25 cellular contexts compared by ENCODE assay signal in genomic region chr3:172309741-172310140, GRCh38.
DNase-seq lines count a peak whose midpoint lies in the region; ATAC-seq and TF ChIP-seq lines count a peak whose summit lies in the region.
"Had no signal": no experiment of that assay in that cellular context is flagged by ENCODE, and none has a peak within 500 bp of the region (broad histone marks: within the 10 kb centered on the region; RNA-seq: fewer than 3 reads in every experiment).

No MANE protein-coding gene starts in this region.

- H3K4me1 Mint-ChIP-seq in MCF 10A (ENCODE audit: insufficient read depth, unreplicated experiment) = peaks cover 36% of the 10 kb centered on the region
- peaks cover 17% of the 10 kb centered on the region for H3K4me1 Mint-ChIP-seq in dendritic cell treated with granulocyte-macrophage colony-stimulating factor and Interleukin-4, amounts not matched to agents 40 ng/mL and 50 ng/mL, for 4 days (ENCODE audit: low read depth)

- H3K27ac ChIP-seq in mammary epithelial cell (ENCODE audit: insufficient read depth, low read depth, low read length) (no peak overlapping the region), HUES48 (ENCODE audit: low read depth, low read length) (peak overlapping the region; percentile 2), smooth muscle cell (ENCODE audit: low read depth) (peak overlapping the region; percentile 86), suprapubic skin (no peak overlapping the region)
- H3K27ac ChIP-seq: 22Rv1, BLaER1, GM23248, KMS-11 had no signal

- dilution Hi-C loops in mammary epithelial cell (cut with HindIII; ENCODE audit: low sequenced_read_pairs) = no loop called here

- H3K27me3 Mint-ChIP-seq in MCF 10A (ENCODE audit: insufficient read depth, unreplicated experiment) = no peaks in the 10 kb centered on the region
- no peaks in the 10 kb centered on the region for H3K27me3 Mint-ChIP-seq in dendritic cell treated with granulocyte-macrophage colony-stimulating factor and Interleukin-4, amounts not matched to agents 40 ng/mL and 50 ng/mL, for 4 days

- TF ChIP-seq POLR2A in suprapubic skin (IDR thresholded peaks at IDR 0.05) = no peak

- POLR2A ChIA-PET in MCF 10A (lab: Yijun Ruan, JAX) = interaction anchor here (1.0 kb wide), 1 partner anchor 11 kb away, joined by 3 read pairs; no protein-coding TSS in a partner anchor

- H3K4me1 ChIP-seq in mammary epithelial cell (ENCODE audit: insufficient read depth, low read length) (peaks cover 50% of the 10 kb centered on the region), HUES48 (ENCODE audit: control insufficient read depth, insufficient read depth, low read length) (no peaks in the 10 kb centered on the region), smooth muscle cell (ENCODE audit: low read depth) (peaks cover 8% of the 10 kb centered on the region), suprapubic skin (peaks cover 29% of the 10 kb centered on the region)
- H3K4me1 ChIP-seq: BLaER1 had no signal

- no peak for TF ChIP-seq EP300 in suprapubic skin (IDR thresholded peaks at IDR 0.05)

- TF ChIP-seq CTCF in MCF 10A (IDR thresholded peaks at IDR 0.05; ENCODE audit: unreplicated experiment) = no peak
- TF ChIP-seq CTCF in mammary epithelial cell (conservative IDR thresholded peaks at IDR 0.05 in 1 of 2, IDR thresholded peaks at IDR 0.05 in 1 of 2; ENCODE audit: extremely low read depth in 1 of 2, insufficient read depth in 1 of 2, low read depth in 1 of 2, low read length in 2 of 2) = no peak
- no peak for TF ChIP-seq CTCF in smooth muscle cell (IDR thresholded peaks at IDR 0.05; ENCODE audit: borderline replicate concordance, insufficient read depth, poor library complexity, severe bottlenecking)
- TF ChIP-seq CTCF in suprapubic skin (IDR thresholded peaks at IDR 0.05) = no peak

- peaks cover 80% of the 10 kb centered on the region for H3K36me3 Mint-ChIP-seq in MCF 10A (ENCODE audit: insufficient read depth, unreplicated experiment)
- H3K36me3 Mint-ChIP-seq in dendritic cell treated with granulocyte-macrophage colony-stimulating factor and Interleukin-4, amounts not matched to agents 40 ng/mL and 50 ng/mL, for 4 days (ENCODE audit: low read depth) = peaks cover 97% of the 10 kb centered on the region

- H3K27me3 ChIP-seq in mammary epithelial cell (ENCODE audit: insufficient read depth, low read length) = no peaks in the 10 kb centered on the region
- H3K27me3 ChIP-seq in HUES48 (ENCODE audit: control insufficient read depth, insufficient read depth, low read length) = no peaks in the 10 kb centered on the region
- H3K27me3 ChIP-seq in smooth muscle cell (ENCODE audit: low read depth) = no peaks in the 10 kb centered on the region
- no peaks in the 10 kb centered on the region for H3K27me3 ChIP-seq in suprapubic skin
- H3K27me3 ChIP-seq: BLaER1 had no signal

- H3K27ac Mint-ChIP-seq in MCF 10A (ENCODE audit: low read depth, unreplicated experiment) = peak overlapping the region; percentile 3
- H3K27ac Mint-ChIP-seq in dendritic cell treated with granulocyte-macrophage colony-stimulating factor and Interleukin-4, amounts not matched to agents 40 ng/mL and 50 ng/mL, for 4 days = peak overlapping the region; percentile 58
- H3K27ac Mint-ChIP-seq: CD8-positive, alpha-beta T cell had no signal

- 23% methylated on average over 5 of the region's 5 CpGs for WGBS in mammary epithelial cell (ENCODE audit: low coverage, missing lambda C conversion rate)
- WGBS in smooth muscle cell (ENCODE audit: low lambda C conversion rate) = 88% methylated on average over 5 of the region's 5 CpGs
- WGBS in suprapubic skin = 92% methylated on average over 5 of the region's 5 CpGs

- H4K20me1 ChIP-seq in mammary epithelial cell (ENCODE audit: insufficient read depth, low read length) = no peaks in the 10 kb centered on the region
- H4K20me1 ChIP-seq in smooth muscle cell (ENCODE audit: low read depth) = peaks cover 87% of the 10 kb centered on the region
- H4K20me1 ChIP-seq: BLaER1 had no signal

- intact Hi-C loops in MCF 10A (cut with micrococcal nuclease) = loop anchor here (10.0 kb wide), 1 partner anchor 185 kb away; no protein-coding TSS in a partner anchor
- intact Hi-C loops in mammary epithelial cell (cut with micrococcal nuclease) = no loop called here
- intact Hi-C loops in dendritic cell treated with granulocyte-macrophage colony-stimulating factor and Interleukin-4, amounts not matched to agents 40 ng/mL and 50 ng/mL, for 4 days (cut with micrococcal nuclease) = no loop called here

- CTCF ChIA-PET in MCF 10A (lab: Yijun Ruan, JAX) = no interaction called here
- CTCF ChIA-PET in mammary epithelial cell (lab: Charles Lee; ENCODE audit: low non-redundant PET) = no interaction called here

- no TSS peak for BruUV-seq in MCF 10A (replicated peaks; lab: Mats Ljungman, UMichigan)
- BruUV-seq in mammary epithelial cell (replicated peaks; lab: Mats Ljungman, UMichigan) = no TSS peak

- H3K9ac ChIP-seq in mammary epithelial cell (ENCODE audit: insufficient read depth, low read length) (no peak overlapping the region), HUES48 (ENCODE audit: low read depth, low read length) (no peak overlapping the region), smooth muscle cell (ENCODE audit: low read depth) (no peak overlapping the region)
- H3K9ac ChIP-seq: BLaER1, GM23248, KMS-11 had no signal

- in situ Hi-C loops in mammary epithelial cell (cut with MboI; ENCODE audit: low sequenced_read_pairs in 2 of 2) = no loop called here

- H3K79me2 ChIP-seq in mammary epithelial cell (ENCODE audit: insufficient read depth, low read length) (peaks cover 4% of the 10 kb centered on the region), smooth muscle cell (ENCODE audit: low read depth) (peaks cover 22% of the 10 kb centered on the region)

- H3F3A ChIP-seq in smooth muscle cell (ENCODE audit: low read depth) = peaks cover 75% of the 10 kb centered on the region

- no peak overlapping the region for H3K4me2 ChIP-seq in mammary epithelial cell (ENCODE audit: insufficient read depth, low read depth, low read length)
- no peak overlapping the region for H3K4me2 ChIP-seq in smooth muscle cell
- H3K4me2 ChIP-seq: BLaER1, KMS-11 had no signal

- ATAC-seq in HG02970 (IDR thresholded peaks at IDR 0.05; ENCODE audit: low FRiP score, unreplicated experiment) = no peak
- ATAC-seq: CD8-positive, alpha-beta T cell; HCT116; Panc1; SK-N-SH treated with all-trans-retinoic acid at 6 μM for 48 hours had no signal

- H3K4me3 ChIP-seq in mammary epithelial cell (replicated peaks in 1 of 3; ENCODE audit: insufficient read depth in 1 of 3, low read depth in 2 of 3, low read length in 3 of 3) (no peak overlapping the region), HUES48 (ENCODE audit: low read depth, low read length) (no peak overlapping the region), smooth muscle cell (no peak overlapping the region), suprapubic skin (no peak overlapping the region)
- H3K4me3 ChIP-seq: BLaER1, GM23248 had no signal

- H3K9me3 ChIP-seq in mammary epithelial cell (replicated peaks; ENCODE audit: insufficient read depth, low read length) (no peaks in the 10 kb centered on the region), HUES48 (ENCODE audit: control insufficient read depth, insufficient read depth, low read length) (no peaks in the 10 kb centered on the region), smooth muscle cell (replicated peaks; ENCODE audit: low read depth) (no peaks in the 10 kb centered on the region), suprapubic skin (no peaks in the 10 kb centered on the region)
- H3K9me3 ChIP-seq: BLaER1 had no signal

- no peak overlapping the region for H3K4me3 Mint-ChIP-seq in MCF 10A (ENCODE audit: unreplicated experiment)
- H3K4me3 Mint-ChIP-seq in dendritic cell treated with granulocyte-macrophage colony-stimulating factor and Interleukin-4, amounts not matched to agents 40 ng/mL and 50 ng/mL, for 4 days = no peak overlapping the region
- H3K4me3 Mint-ChIP-seq: CD8-positive, alpha-beta T cell had no signal

- H2AFZ ChIP-seq in mammary epithelial cell (ENCODE audit: low read depth, low read length) (no peak overlapping the region), smooth muscle cell (ENCODE audit: low read depth) (no peak overlapping the region)
- H2AFZ ChIP-seq: GM23248 had no signal

- peaks cover 7% of the 10 kb centered on the region for H3K9me3 Mint-ChIP-seq in MCF 10A (ENCODE audit: unreplicated experiment)
- H3K9me3 Mint-ChIP-seq in dendritic cell treated with granulocyte-macrophage colony-stimulating factor and Interleukin-4, amounts not matched to agents 40 ng/mL and 50 ng/mL, for 4 days = no peaks in the 10 kb centered on the region
- H3K9me3 Mint-ChIP-seq: CD8-positive, alpha-beta T cell had no signal

- DNase-seq in MCF 10A (ENCODE audit: unreplicated experiment) = no peak
- no peak for DNase-seq in mammary epithelial cell
- no peak for DNase-seq in smooth muscle cell (lab: John Stamatoyannopoulos, UW; ENCODE audit: unreplicated experiment)
- DNase-seq in suprapubic skin (ENCODE audit: low spot score in 2 of 2) = no peak
- DNase-seq in NCI-H1105 treated with DMSO at 0.1 percent for 48 hours (lab: John Stamatoyannopoulos, UW) = no peak
- DNase-seq: ACHN; CD8-positive, alpha-beta T cell; DMS153; GM23248; IMR-90; NCI-H1694; NCI-H2107; NCI-H2227 treated with DMSO at 0.1 percent for 48 hours; NCI-H510A treated with DMSO at 0.1 percent for 48 hours; NCI-H774; NK-92 treated with Interleukin-12 subunit alpha and Interleukin-12 subunit beta, amount 100 ng/mL, for 24 hours had no signal

- H3K36me3 ChIP-seq in mammary epithelial cell (ENCODE audit: insufficient read depth, low read length) = peaks cover 20% of the 10 kb centered on the region
- H3K36me3 ChIP-seq in HUES48 (ENCODE audit: control insufficient read depth, insufficient read depth, low read length) = peaks cover 62% of the 10 kb centered on the region
- peaks cover 9% of the 10 kb centered on the region for H3K36me3 ChIP-seq in smooth muscle cell (ENCODE audit: low read depth)
- peaks cover 42% of the 10 kb centered on the region for H3K36me3 ChIP-seq in suprapubic skin

Comparison
In these comparisons a context has a peak if more than half of its experiments do, and no peak if none do; other contexts are left out.
1. H3K27ac ChIP-seq: peak in HUES48 (single experiment) and smooth muscle cell (single experiment); none in mammary epithelial cell (single experiment) and suprapubic skin (single experiment).